In genomic region chr11:71933141-71933933, GRCh38 we compare ENCODE assay signal across 1 cellular context.
TF ChIP-seq lines count a peak whose summit lies in the region.

No MANE protein-coding gene starts in this region.

TF ChIP-seq in HepG2, 621 proteins besides CTCF, POLR2A, EP300 and RAD21:
- no peak for TF ChIP-seq ZNF350 (CRISPR knock-in tag; IDR thresholded peaks at IDR 0.05; ENCODE audit: borderline replicate concordance, low read depth)
- TF ChIP-seq JARID2 (CRISPR knock-in tag; IDR thresholded peaks at IDR 0.05; ENCODE audit: insufficient replicate concordance) = no peak
- no peak for TF ChIP-seq THRA (CRISPR knock-in tag; IDR thresholded peaks at IDR 0.05; ENCODE audit: borderline replicate concordance)
- TF ChIP-seq ZNF124 (CRISPR knock-in tag; IDR thresholded peaks at IDR 0.05) = no peak
- TF ChIP-seq NKX3-1 (CRISPR knock-in tag; IDR thresholded peaks at IDR 0.05) = no peak
- TF ChIP-seq KDM3A (CRISPR knock-in tag; IDR thresholded peaks at IDR 0.05; ENCODE audit: low read depth) = no peak
- TF ChIP-seq ZBTB39 (CRISPR knock-in tag; IDR thresholded peaks at IDR 0.05) = no peak
- TF ChIP-seq ZNF879 (CRISPR knock-in tag; IDR thresholded peaks at IDR 0.05) = no peak
- TF ChIP-seq NFE2 (CRISPR knock-in tag; IDR thresholded peaks at IDR 0.05) = no peak
- no peak for TF ChIP-seq SMC3 (IDR thresholded peaks at IDR 0.05; ENCODE audit: low read length)
- no peak for TF ChIP-seq ZMAT5 (CRISPR knock-in tag; IDR thresholded peaks at IDR 0.05; ENCODE audit: borderline replicate concordance, low read depth)
- TF ChIP-seq ZNF75D (CRISPR knock-in tag; IDR thresholded peaks at IDR 0.05; ENCODE audit: borderline replicate concordance) = no peak
- peak; percentile 46; the same call in 1 of the 2 replicates for TF ChIP-seq HNF4A (CRISPR knock-in tag; IDR thresholded peaks at IDR 0.05)
- no peak for TF ChIP-seq ZNF552 (CRISPR knock-in tag; IDR thresholded peaks at IDR 0.05; ENCODE audit: borderline replicate concordance)
- peak; percentile 87; the same call in 1 of the 2 replicates for TF ChIP-seq ZKSCAN8 (CRISPR knock-in tag; IDR thresholded peaks at IDR 0.05; ENCODE audit: borderline replicate concordance)
- TF ChIP-seq CREM (IDR thresholded peaks at IDR 0.05) = no peak
- TF ChIP-seq CREM (CRISPR knock-in tag; IDR thresholded peaks at IDR 0.05) = no peak
- no peak for TF ChIP-seq ZNF207 (IDR thresholded peaks at IDR 0.05; ENCODE audit: borderline replicate concordance)
